14 cellular contexts compared by ENCODE assay signal in genomic region chr7:4191046-4191445, GRCh38.
DNase-seq lines count a peak whose midpoint lies in the region; ATAC-seq, FAIRE-seq and TF ChIP-seq lines count a peak whose summit lies in the region.
"Had no signal": no experiment of that assay in that cellular context is flagged by ENCODE, and none has a peak within 500 bp of the region (broad histone marks: within the 10 kb centered on the region; RNA-seq: fewer than 3 reads in every experiment).

No MANE protein-coding gene starts in this region.

- H4K5ac ChIP-seq in H1 (ENCODE audit: insufficient read length, low read depth, low read length), result no peak overlapping the region

- H3K56ac ChIP-seq in H1 (replicated peaks; ENCODE audit: insufficient read length, low read depth, low read length), result no peak overlapping the region

- DNase-seq in right cardiac atrium, result peak in 2 of 3 donors; percentile 27 to 54
- no peak for DNase-seq in right atrium auricular region (ENCODE audit: low spot score)
- DNase-seq in H1 (ENCODE audit: low read depth in 1 of 2, low spot score in 2 of 2), result no peak
- DNase-seq in sciatic nerve (ENCODE audit: low spot score), result no peak
- no peak for DNase-seq in Kasumi-1 (lab: John Stamatoyannopoulos, UW)
- no peak for DNase-seq in AG08395 (ENCODE audit: low spot score)
- DNase-seq: 8988T; Calu3; CD4-positive, CD25-positive, alpha-beta regulatory T cell; DMS 273 treated with DMSO at 0.1 percent for 48 hours; DMS79 had no signal

- no peak overlapping the region for H2BK120ac ChIP-seq in H1 (replicated peaks; ENCODE audit: low read depth, low read length)

- H3K36me3 ChIP-seq in right atrium auricular region (no peaks in the 10 kb centered on the region), H1 (ENCODE audit: control insufficient read depth in 2 of 4, insufficient read depth in 4 of 4, low read length in 3 of 4) (no peaks in the 10 kb centered on the region)
- H3K36me3 ChIP-seq: BLaER1 treated with 17β-estradiol and CSF1 and Interleukin-3, amounts not matched to agents 10 nM and 100 nM had no signal

- no peak for FAIRE-seq in H1 (lab: Jason Lieb, UNC)
- FAIRE-seq: GM12891 had no signal

- H3K27me3 ChIP-seq in right cardiac atrium (ENCODE audit: control insufficient read depth, insufficient read depth), result no peaks in the 10 kb centered on the region
- H3K27me3 ChIP-seq in right atrium auricular region, result no peaks in the 10 kb centered on the region
- no peaks in the 10 kb centered on the region for H3K27me3 ChIP-seq in H1 (replicated peaks in 1 of 4; ENCODE audit: control insufficient read depth in 3 of 4, extremely low read depth in 1 of 4, insufficient read depth in 3 of 4, low read length in 3 of 4)
- H3K27me3 ChIP-seq: BLaER1 treated with 17β-estradiol and CSF1 and Interleukin-3, amounts not matched to agents 10 nM and 100 nM had no signal

- no peaks in the 10 kb centered on the region; the same call in 1 of the 2 replicates for H3K79me1 ChIP-seq in H1 (ENCODE audit: low read depth, low read length)

- TF ChIP-seq CTCF in right atrium auricular region (IDR thresholded peaks at IDR 0.05) (no peak), H1 (IDR thresholded peaks at IDR 0.05; ENCODE audit: control extremely low read depth in 1 of 3, insufficient read depth in 1 of 3, low read depth in 1 of 3, low read length in 3 of 3) (no peak)

- H3K27ac ChIP-seq in right cardiac atrium (ENCODE audit: low read length), result no peak overlapping the region
- no peak overlapping the region for H3K27ac ChIP-seq in right atrium auricular region
- H3K27ac ChIP-seq in H1 (ENCODE audit: low read depth, low read length), result no peak overlapping the region
- H3K27ac ChIP-seq: BLaER1 treated with 17β-estradiol and CSF1 and Interleukin-3, amounts not matched to agents 10 nM and 100 nM had no signal

- POLR2A ChIA-PET in H1 (lab: Charles Lee; ENCODE audit: partially characterized antibody), result interaction anchor here (0.6 kb wide), 1 partner anchor 11 kb away, joined by 3 read pairs; no protein-coding TSS in a partner anchor

- H3K23ac ChIP-seq in H1 (ENCODE audit: insufficient read length), result no peak overlapping the region

- H3K9ac ChIP-seq in H1 (replicated peaks in 1 of 4; ENCODE audit: extremely low read depth in 1 of 4, low read depth in 3 of 4, low read length in 3 of 4), result no peak overlapping the region
- H3K9ac ChIP-seq: BLaER1 treated with 17β-estradiol and CSF1 and Interleukin-3, amounts not matched to agents 10 nM and 100 nM had no signal

- H4K8ac ChIP-seq in H1 (ENCODE audit: extremely low read depth, insufficient read depth, low read length), result 0 out of 2 replicates have a peak overlapping the region, but pooled peaks have one; percentile 51

- H2AFZ ChIP-seq in H1 (ENCODE audit: low read length), result no peak overlapping the region

- no peak overlapping the region for H2BK15ac ChIP-seq in H1 (ENCODE audit: low read length)

- H4K91ac ChIP-seq in H1 (replicated peaks; ENCODE audit: insufficient read length, low read length), result no peak overlapping the region

- WGBS in right cardiac atrium, result 87% methylated on average over 19 of the region's 19 CpGs
- WGBS in H1 (ENCODE audit: extremely low coverage in 1 of 2, insufficient coverage in 1 of 2, insufficient read length in 1 of 2, insufficient replicate concordance in 2 of 2, low coverage in 1 of 2, low lambda C conversion rate in 2 of 2, missing lambda C conversion rate in 1 of 2), 2 experiments, result 92% methylated on average over 16 of the region's 19 CpGs; no CpG with 5 or more reads in 1 of the 2 experiments

- H3K79me2 ChIP-seq in H1 (ENCODE audit: control insufficient read depth in 1 of 2, insufficient read depth in 2 of 2, low read length in 2 of 2), result no peaks in the 10 kb centered on the region

- no peaks in the 10 kb centered on the region for H4K20me1 ChIP-seq in H1 (replicated peaks in 1 of 2; ENCODE audit: control insufficient read depth in 1 of 2, insufficient read depth in 2 of 2, low read length in 2 of 2)
- H4K20me1 ChIP-seq: BLaER1 treated with 17β-estradiol and CSF1 and Interleukin-3, amounts not matched to agents 10 nM and 100 nM had no signal

- H3K4ac ChIP-seq in H1 (replicated peaks; ENCODE audit: insufficient read length, low read depth, low read length), result no peak overlapping the region

- CTCF ChIA-PET in H1 (lab: Charles Lee; ENCODE audit: partially characterized antibody), result interaction anchor here (1.0 to 1.1 kb wide), 2 partner anchors 14 to 15 kb away, joined by 3 to 5 read pairs; no protein-coding TSS in a partner anchor

- H3K23me2 ChIP-seq in H1 (ENCODE audit: low read depth, low read length), result no peaks in the 10 kb centered on the region

- H3K4me1 ChIP-seq in right cardiac atrium (ENCODE audit: control insufficient read depth, insufficient read depth, low read length) (no peaks in the 10 kb centered on the region), right atrium auricular region (no peaks in the 10 kb centered on the region), H1 (replicated peaks in 1 of 4; ENCODE audit: control insufficient read depth in 3 of 4, insufficient read depth in 4 of 4, low read length in 3 of 4) (peaks cover 0 to 11% (median 5%) of the 10 kb centered on the region in 4 experiments; a peak in 5 of 7 replicates)

- no peak overlapping the region for H2BK5ac ChIP-seq in H1 (ENCODE audit: low read depth, low read length)

- no peak overlapping the region for H2AK5ac ChIP-seq in H1 (ENCODE audit: low read depth, low read length)

- no peak for TF ChIP-seq RAD21 in H1 (IDR thresholded peaks at IDR 0.05 in 1 of 2, conservative IDR thresholded peaks at IDR 0.05 in 1 of 2; ENCODE audit: low read depth in 2 of 2, low read length in 2 of 2)

- H2BK20ac ChIP-seq in H1 (ENCODE audit: low read length), result no peak overlapping the region

- H3K14ac ChIP-seq in H1 (ENCODE audit: insufficient read length), result no peak overlapping the region

- no peaks in the 10 kb centered on the region for H3K9me3 ChIP-seq in right cardiac atrium (ENCODE audit: control insufficient read depth, low read length)
- H3K9me3 ChIP-seq in right atrium auricular region, result no peaks in the 10 kb centered on the region
- no peaks in the 10 kb centered on the region for H3K9me3 ChIP-seq in H1 (ENCODE audit: insufficient read depth in 2 of 2, low read depth in 1 of 2, low read length in 1 of 2)
- H3K9me3 ChIP-seq: BLaER1 treated with 17β-estradiol and CSF1 and Interleukin-3, amounts not matched to agents 10 nM and 100 nM had no signal

- no peak for TF ChIP-seq POLR2A in H1 (IDR thresholded peaks at IDR 0.05; ENCODE audit: control extremely low read depth in 1 of 2, low read depth in 2 of 2, low read length in 2 of 2)

- ATAC-seq in right cardiac atrium (peak in 1 of 2 donors; percentile 26), sciatic nerve (peak; percentile 19), GM19463 (IDR thresholded peaks at IDR 0.05; ENCODE audit: unreplicated experiment) (no peak)

- no peak overlapping the region for H3K18ac ChIP-seq in H1 (ENCODE audit: extremely low read depth, low read length)

- H3K4me3 ChIP-seq in right cardiac atrium (ENCODE audit: low read length) (no peak overlapping the region), right atrium auricular region (no peak overlapping the region), H1 (ENCODE audit: extremely low read depth in 1 of 4, insufficient read depth in 2 of 4, low read depth in 3 of 4, low read length in 4 of 4) (no peak overlapping the region)
- H3K4me3 ChIP-seq: BLaER1 treated with 17β-estradiol and CSF1 and Interleukin-3, amounts not matched to agents 10 nM and 100 nM had no signal

- no peak overlapping the region for H2BK12ac ChIP-seq in H1 (ENCODE audit: low read depth, low read length)

- no peak for TF ChIP-seq EP300 in H1 (IDR thresholded peaks at IDR 0.05; ENCODE audit: borderline replicate concordance in 1 of 2, low read depth in 2 of 2, low read length in 2 of 2)

- H3K4me2 ChIP-seq in H1 (ENCODE audit: insufficient read depth in 1 of 2, low read depth in 2 of 2, low read length in 2 of 2), result no peak overlapping the region
- H3K4me2 ChIP-seq: BLaER1 treated with 17β-estradiol and CSF1 and Interleukin-3, amounts not matched to agents 10 nM and 100 nM had no signal

- intact Hi-C loops in right cardiac atrium (cut with DNase I), result no loop called here
- intact Hi-C loops in sciatic nerve (cut with DNase I), result no loop called here

TF ChIP-seq in H1, 55 proteins besides CTCF, POLR2A, EP300 and RAD21:
- TF ChIP-seq CBX5 (IDR thresholded peaks at IDR 0.05; ENCODE audit: low read depth, low read length) (no peak), NRF1 (IDR thresholded peaks at IDR 0.05; ENCODE audit: low read depth, low read length) (no peak), ZNF274 (IDR thresholded peaks at IDR 0.05; ENCODE audit: borderline replicate concordance, extremely low read depth, low read length) (no peak), CHD2 (IDR thresholded peaks at IDR 0.05; ENCODE audit: low read length) (no peak), TAF7 (optimal IDR thresholded peaks at IDR 0.05; ENCODE audit: borderline replicate concordance, low read depth, low read length) (no peak), GTF2F1 (IDR thresholded peaks at IDR 0.05; ENCODE audit: borderline replicate concordance, low read depth, low read length) (no peak), SIX5 (IDR thresholded peaks at IDR 0.05; ENCODE audit: low read depth, low read length) (no peak), JUN (IDR thresholded peaks at IDR 0.05; ENCODE audit: low read depth, low read length) (no peak), SRF (IDR thresholded peaks at IDR 0.05; ENCODE audit: low read depth, low read length) (no peak), POU5F1 (IDR thresholded peaks at IDR 0.05; ENCODE audit: low read depth, low read length) (no peak), RFX5 (IDR thresholded peaks at IDR 0.05; ENCODE audit: borderline replicate concordance, low read depth, low read length) (no peak), BCL11A (IDR thresholded peaks at IDR 0.05; ENCODE audit: low read depth in 2 of 2, low read length in 2 of 2) (no peak), ASH2L (IDR thresholded peaks at IDR 0.05; ENCODE audit: low read length) (no peak), JUND (IDR thresholded peaks at IDR 0.05; ENCODE audit: low read length) (no peak), KDM4A (IDR thresholded peaks at IDR 0.05; ENCODE audit: low read depth, low read length, severe bottlenecking) (no peak), TAF1 (IDR thresholded peaks at IDR 0.05; ENCODE audit: low read depth, low read length) (no peak), BACH1 (IDR thresholded peaks at IDR 0.05; ENCODE audit: low read length) (no peak), EGR1 (IDR thresholded peaks at IDR 0.05; ENCODE audit: borderline replicate concordance, low read depth, low read length) (no peak), HDAC6 (IDR thresholded peaks at IDR 0.05; ENCODE audit: low read depth, low read length) (no peak)

Comparison
In these comparisons a context has a peak if more than half of its experiments do, and no peak if none do; other contexts are left out.
1. DNase-seq: peak in right cardiac atrium (2 of 3); none in right atrium auricular region (single experiment), H1 (0 of 2), sciatic nerve (single experiment), Kasumi-1 (0 of 2) and AG08395 (single experiment).